Comparison of ENCODE assay signal across 1 cellular context in the genomic region with DNA sequence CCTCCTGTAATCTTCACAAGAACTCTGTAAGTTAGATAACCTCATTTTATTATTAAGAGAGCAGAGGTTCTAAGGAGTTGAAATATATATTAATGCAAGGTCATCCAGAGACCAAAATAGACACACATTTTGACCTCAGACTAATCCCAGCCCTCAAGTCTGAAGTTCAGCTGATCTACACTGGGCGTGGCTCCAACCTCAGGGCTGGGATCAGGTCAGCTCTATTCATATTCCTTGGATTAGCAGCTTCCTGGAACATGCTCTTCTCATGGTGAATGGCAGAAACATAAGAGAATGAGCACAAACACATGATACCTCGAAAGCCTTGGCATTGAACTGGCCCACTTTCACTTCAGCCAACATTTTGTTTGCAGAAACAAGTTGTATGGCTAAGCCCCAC.
TF ChIP-seq lines count a peak whose summit lies in the region.

No MANE protein-coding gene starts in this region.

TF ChIP-seq in HepG2, 621 proteins besides CTCF, POLR2A, EP300 and RAD21 (continued from another document):
- TF ChIP-seq ARID5B (CRISPR knock-in tag; IDR thresholded peaks at IDR 0.05) (no peak), NFE2L1 (CRISPR knock-in tag; IDR thresholded peaks at IDR 0.05; ENCODE audit: borderline replicate concordance) (no peak), TARDBP (CRISPR knock-in tag; IDR thresholded peaks at IDR 0.05) (no peak)
